In the genomic region with DNA sequence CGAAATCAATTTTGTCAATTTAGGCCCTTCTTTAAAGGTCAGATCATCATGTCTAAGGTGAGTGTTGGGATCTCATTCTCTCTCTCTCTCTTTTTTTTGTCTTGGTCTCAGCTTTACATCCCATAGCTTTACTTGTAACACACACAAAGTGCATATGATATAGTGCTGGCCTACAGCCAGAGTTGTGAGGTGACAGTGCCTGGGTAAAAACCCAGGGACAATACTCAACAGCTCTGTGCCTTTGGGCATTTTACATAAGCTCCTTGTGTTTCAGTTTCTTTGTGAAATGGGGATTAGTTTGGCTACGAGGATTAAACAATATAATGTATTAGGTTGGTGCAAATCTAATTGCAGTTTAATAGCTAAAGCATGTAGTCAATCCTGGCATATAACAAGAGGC, we compare ENCODE assay signal across 22 cellular contexts.
"Had no signal": no experiment of that assay in that cellular context is flagged by ENCODE, and none has a peak within 500 bp of the region (broad histone marks: within the 10 kb centered on the region; RNA-seq: fewer than 3 reads in every experiment).

No MANE protein-coding gene starts in this region.

- H3K4me2 ChIP-seq: neural progenitor cell had no signal

- H3K27me3 ChIP-seq: dorsolateral prefrontal cortex, gastroesophageal sphincter, neural progenitor cell, ovary, right atrium auricular region, sigmoid colon, suprapubic skin, thyroid gland, uterus had no signal

- H3K27ac Mint-ChIP-seq: neural progenitor cell, type B pancreatic cell had no signal

- H3K9me3 ChIP-seq: gastroesophageal sphincter, mucosa of descending colon, ovary, right atrium auricular region, sigmoid colon, suprapubic skin, thyroid gland, uterus had no signal

- H3K27me3 Mint-ChIP-seq: naive thymus-derived CD8-positive, alpha-beta T cell; type B pancreatic cell had no signal

- H3K4me3 Mint-ChIP-seq: naive thymus-derived CD8-positive, alpha-beta T cell; neural progenitor cell; type B pancreatic cell had no signal

- H3K9me3 Mint-ChIP-seq: naive thymus-derived CD8-positive, alpha-beta T cell; neural progenitor cell; type B pancreatic cell had no signal

- H3K27ac ChIP-seq: dorsolateral prefrontal cortex, gastroesophageal sphincter, neural progenitor cell, ovary, right atrium auricular region, sigmoid colon, skin epidermis, suprapubic skin, thyroid gland, uterus had no signal

- DNase-seq: cortex of kidney; dorsolateral prefrontal cortex; effector memory CD4-positive, alpha-beta T cell; glutamatergic neuron; islet precursor cell; mammary epithelial cell; mucosa of descending colon; naive thymus-derived CD8-positive, alpha-beta T cell; nucleus accumbens; ovary; sigmoid colon; stimulated activated CD4-positive, alpha-beta T cell treated with anti-CD3 and anti-CD28 coated beads, Interleukin-12 subunit alpha, Interleukin-12 subunit beta, amount 100 ng/mL, for 4 hours; stimulated activated naive CD4-positive, alpha-beta T cell treated with Interleukin-2 at 50 U/mL for 16 hours; thyroid gland; uterus had no signal

- H3K4me1 ChIP-seq: suprapubic skin, uterus had no signal

- H3K9ac ChIP-seq: neural progenitor cell had no signal

- H3K36me3 ChIP-seq: gastroesophageal sphincter, neural progenitor cell, ovary, right atrium auricular region, sigmoid colon, suprapubic skin, thyroid gland, uterus had no signal

- H3K36me3 Mint-ChIP-seq: naive thymus-derived CD8-positive, alpha-beta T cell; neural progenitor cell; type B pancreatic cell had no signal

- H3K4me3 ChIP-seq: dorsolateral prefrontal cortex, gastroesophageal sphincter, mucosa of descending colon, neural progenitor cell, ovary, right atrium auricular region, sigmoid colon, skin epidermis, suprapubic skin, thyroid gland, uterus had no signal

- H2AFZ ChIP-seq: neural progenitor cell had no signal

- FAIRE-seq: endometrium had no signal
